Comparison of ENCODE assay signal across 17 cellular contexts in genomic region chr1:68725353-68725752, GRCh38.
DNase-seq lines count a peak whose midpoint lies in the region; ATAC-seq and TF ChIP-seq lines count a peak whose summit lies in the region.
"Had no signal": no experiment of that assay in that cellular context is flagged by ENCODE, and none has a peak within 500 bp of the region (broad histone marks: within the 10 kb centered on the region; RNA-seq: fewer than 3 reads in every experiment).

No MANE protein-coding gene starts in this region.

- intact Hi-C loops in esophagus muscularis mucosa (cut with DNase I): no loop called here

- TF ChIP-seq POLR2A in esophagus muscularis mucosa (IDR thresholded peaks at IDR 0.05; ENCODE audit: low read depth): no peak

- H3K4me3 ChIP-seq in choroid plexus epithelial cell (ENCODE audit: low read depth, low read length): no peak overlapping the region
- no peak overlapping the region for H3K4me3 ChIP-seq in esophagus muscularis mucosa
- H3K4me3 ChIP-seq: gastroesophageal sphincter, Peyer's patch had no signal

- no peak overlapping the region for H3K27ac ChIP-seq in esophagus muscularis mucosa (replicated peaks in 1 of 4)
- H3K27ac ChIP-seq: gastroesophageal sphincter, parathyroid adenoma, Peyer's patch had no signal

- no peak for ATAC-seq in HG03460 (IDR thresholded peaks at IDR 0.05; ENCODE audit: unreplicated experiment)
- no peak for ATAC-seq in GM19023 (IDR thresholded peaks at IDR 0.05; ENCODE audit: unreplicated experiment)
- ATAC-seq: gastroesophageal sphincter; stimulated activated memory B cell treated with anti-CD40 and anti-IgM and Interleukin-4, amounts not matched to agents 10 μg/mL and 1 μg/mL and 100 μg/mL, for 72 hours had no signal

- no peaks in the 10 kb centered on the region for H3K36me3 ChIP-seq in esophagus muscularis mucosa
- H3K36me3 ChIP-seq: gastroesophageal sphincter, Peyer's patch had no signal

- TF ChIP-seq CTCF in choroid plexus epithelial cell (conservative IDR thresholded peaks at IDR 0.05; ENCODE audit: low read depth, low read length) (no peak), esophagus muscularis mucosa (IDR thresholded peaks at IDR 0.05) (no peak)

- peaks cover 5 to 24% (median 12%) of the 10 kb centered on the region in 4 donors for H3K4me1 ChIP-seq in esophagus muscularis mucosa
- H3K4me1 ChIP-seq: parathyroid adenoma, Peyer's patch had no signal

- H3K9me3 ChIP-seq in esophagus muscularis mucosa: no peaks in the 10 kb centered on the region
- H3K9me3 ChIP-seq: gastroesophageal sphincter, Peyer's patch had no signal

- DNase-seq in DMS153 treated with DMSO at 0.1 percent for 48 hours (lab: John Stamatoyannopoulos, UW; ENCODE audit: unreplicated experiment) (peak; percentile 59), NCI-H2171 treated with DMSO at 0.1 percent for 48 hours (lab: John Stamatoyannopoulos, UW) (peak; percentile 63), choroid plexus epithelial cell (ENCODE audit: low read depth) (peak; percentile 1), medulla oblongata (ENCODE audit: extremely low spot score) (peak; percentile 9), DMS79 treated with DMSO at 0.1 percent for 48 hours (lab: John Stamatoyannopoulos, UW) (no peak), esophagus muscularis mucosa (ENCODE audit: extremely low spot score) (no peak)
- DNase-seq: C1 segment of cervical spinal cord; dermis blood vessel endothelial cell; H7; NCI-H1436; Peyer's patch; stimulated activated CD4-positive, alpha-beta T cell treated with anti-CD3 and anti-CD28 coated beads, Interleukin-1b, Interleukin-23, amount 100 ng/mL, for 48 hours had no signal

- WGBS in esophagus muscularis mucosa: 12% methylated on average over 2 of the region's 2 CpGs

- no peak for TF ChIP-seq EP300 in esophagus muscularis mucosa (IDR thresholded peaks at IDR 0.05)

- no peaks in the 10 kb centered on the region for H3K27me3 ChIP-seq in esophagus muscularis mucosa
- H3K27me3 ChIP-seq: gastroesophageal sphincter, Peyer's patch had no signal

Comparison
In these comparisons a context has a peak if more than half of its experiments do, and no peak if none do; other contexts are left out.
1. DNase-seq: peak in DMS153 treated with DMSO at 0.1 percent for 48 hours (single experiment), NCI-H2171 treated with DMSO at 0.1 percent for 48 hours (single experiment), choroid plexus epithelial cell (single experiment) and medulla oblongata (single experiment); none in DMS79 treated with DMSO at 0.1 percent for 48 hours (single experiment) and esophagus muscularis mucosa (single experiment).